ENCODE assay signal across 22 cellular contexts in genomic region chr14:100776681-100777365, GRCh38. TPM values are rescaled to one million over a fixed set of nuclear protein-coding genes. Genes with fewer than 3 reads are reported as not detected.
DNase-seq lines count a peak whose midpoint lies in the region; ATAC-seq, FAIRE-seq and TF ChIP-seq lines count a peak whose summit lies in the region.
"Had no signal": no experiment of that assay in that cellular context is flagged by ENCODE, and none has a peak within 500 bp of the region (broad histone marks: within the 10 kb centered on the region; RNA-seq: fewer than 3 reads in every experiment).

No MANE protein-coding gene starts in this region.

- H4K20me1 ChIP-seq in GM23338 (replicated peaks; ENCODE audit: insufficient read depth) (no peaks in the 10 kb centered on the region), K562 (replicated peaks; ENCODE audit: control insufficient read depth, insufficient read depth, low read length) (no peaks in the 10 kb centered on the region), smooth muscle cell (ENCODE audit: low read depth) (no peaks in the 10 kb centered on the region)

- peak overlapping the region; percentile 91 for H4K8ac ChIP-seq in mesenchymal stem cell (ENCODE audit: low read length)

- no peak for TF ChIP-seq EP300 in K562 (IDR thresholded peaks at IDR 0.05; ENCODE audit: low read length)

- intact Hi-C loops in K562 (cut with micrococcal nuclease), result no loop called here

- H2AK5ac ChIP-seq in mesenchymal stem cell (ENCODE audit: low read length, severe bottlenecking), result no peak overlapping the region

- no peaks in the 10 kb centered on the region for H3K9me3 ChIP-seq in K562 (replicated peaks; ENCODE audit: control insufficient read depth, insufficient read depth, low read depth, low read length)
- H3K9me3 ChIP-seq in mesenchymal stem cell (ENCODE audit: control insufficient read depth, low read length), result no peaks in the 10 kb centered on the region
- H3K9me3 ChIP-seq in smooth muscle cell (replicated peaks; ENCODE audit: low read depth), result no peaks in the 10 kb centered on the region

- no peak overlapping the region for H3K4me2 ChIP-seq in GM23338
- no peak overlapping the region for H3K4me2 ChIP-seq in K562 (ENCODE audit: insufficient read depth, low read length)
- H3K4me2 ChIP-seq in mesenchymal stem cell (ENCODE audit: low read length, poor library complexity, severe bottlenecking), result no peak overlapping the region
- peak overlapping the region; percentile 60 for H3K4me2 ChIP-seq in smooth muscle cell

- peak overlapping the region in 1 of 2 experiments; percentile 66 for H3K23ac ChIP-seq in mesenchymal stem cell (ENCODE audit: low read length in 2 of 2)

- H3K9ac ChIP-seq in K562 (ENCODE audit: insufficient read depth in 1 of 2, low read depth in 2 of 2, low read length in 2 of 2), result no peak overlapping the region
- no peak overlapping the region for H3K9ac ChIP-seq in mesenchymal stem cell (ENCODE audit: low read length)
- peak overlapping the region; percentile 64 for H3K9ac ChIP-seq in smooth muscle cell (ENCODE audit: low read depth)

- no peak overlapping the region for H3K4me3 ChIP-seq in GM23338
- no peak overlapping the region for H3K4me3 ChIP-seq in K562
- H3K4me3 ChIP-seq in mesenchymal stem cell (ENCODE audit: insufficient read depth in 1 of 2, low read depth in 1 of 2, low read length in 2 of 2), result no peak overlapping the region
- H3K4me3 ChIP-seq in smooth muscle cell, result no peak overlapping the region
- H3K4me3 ChIP-seq: SK-N-MC had no signal

- H2BK12ac ChIP-seq in mesenchymal stem cell (ENCODE audit: low read length in 2 of 2), result peak overlapping the region; percentile 86 to 99

- H3K79me1 ChIP-seq in mesenchymal stem cell (replicated peaks; ENCODE audit: low read length, poor library complexity, severe bottlenecking), result no peaks in the 10 kb centered on the region

- no TSS peak for BruUV-seq in K562 (replicated peaks; lab: Mats Ljungman, UMichigan)

- ATAC-seq in GM23338 (no peak), K562 (no peak), HG03095 (IDR thresholded peaks at IDR 0.05; ENCODE audit: unreplicated experiment) (no peak), HG02571 (IDR thresholded peaks at IDR 0.05; ENCODE audit: unreplicated experiment) (no peak)

- H3K79me2 ChIP-seq in GM23338 (replicated peaks; ENCODE audit: insufficient read depth) (no peaks in the 10 kb centered on the region), K562 (ENCODE audit: control insufficient read depth, insufficient read depth, low read length) (no peaks in the 10 kb centered on the region), smooth muscle cell (ENCODE audit: low read depth) (no peaks in the 10 kb centered on the region)

- H3K36me3 ChIP-seq in GM23338 (ENCODE audit: insufficient read depth) (no peaks in the 10 kb centered on the region), K562 (ENCODE audit: control insufficient read depth, insufficient read depth, low read length) (no peaks in the 10 kb centered on the region), mesenchymal stem cell (ENCODE audit: control insufficient read depth in 1 of 2, insufficient read depth in 2 of 2, low read depth in 1 of 2, low read length in 2 of 2) (no peaks in the 10 kb centered on the region), smooth muscle cell (ENCODE audit: low read depth) (no peaks in the 10 kb centered on the region)

- WGBS in K562 (ENCODE audit: insufficient coverage, low coverage, missing lambda C conversion rate), result 88% methylated on average over 6 of the region's 14 CpGs
- 93% methylated on average over 14 of the region's 14 CpGs for WGBS in mesenchymal stem cell
- WGBS in smooth muscle cell (ENCODE audit: low lambda C conversion rate), result 88% methylated on average over 14 of the region's 14 CpGs

- H2BK15ac ChIP-seq in mesenchymal stem cell (ENCODE audit: low read depth, poor library complexity, severe bottlenecking), result peak overlapping the region; percentile 70

- H2BK120ac ChIP-seq in mesenchymal stem cell (ENCODE audit: low read depth, low read length), result peak overlapping the region; percentile 98

- FAIRE-seq in K562 (lab: Jason Lieb, UNC), result no peak
- FAIRE-seq: GM12892 had no signal

- H3F3A ChIP-seq in GM23338 (replicated peaks; ENCODE audit: low read depth), result no peaks in the 10 kb centered on the region
- peaks cover 8% of the 10 kb centered on the region for H3F3A ChIP-seq in smooth muscle cell (ENCODE audit: low read depth)

- no peak for TF ChIP-seq CTCF in GM23338 (conservative IDR thresholded peaks at IDR 0.05; ENCODE audit: low read depth in 2 of 2)
- no peak for TF ChIP-seq CTCF in K562 (IDR thresholded peaks at IDR 0.05 in 2 of 3, conservative IDR thresholded peaks at IDR 0.05 in 1 of 3; ENCODE audit: insufficient read depth in 2 of 3, low read depth in 1 of 3, low read length in 3 of 3)
- TF ChIP-seq CTCF in smooth muscle cell (IDR thresholded peaks at IDR 0.05; ENCODE audit: borderline replicate concordance, insufficient read depth, poor library complexity, severe bottlenecking), result no peak

- H4K91ac ChIP-seq in mesenchymal stem cell (ENCODE audit: low read length), result peak overlapping the region; percentile 97

- no peaks in the 10 kb centered on the region for H3K4me1 Mint-ChIP-seq in GM23338
- H3K4me1 Mint-ChIP-seq: CD8-positive, alpha-beta memory T cell had no signal

- H2AFZ ChIP-seq in GM23338 (no peak overlapping the region), K562 (ENCODE audit: low read depth, low read length) (peak overlapping the region; percentile 51), mesenchymal stem cell (ENCODE audit: low read depth, low read length) (no peak overlapping the region), smooth muscle cell (ENCODE audit: low read depth) (no peak overlapping the region)

- DNase-seq in GM23338 (ENCODE audit: low spot score), result no peak
- DNase-seq in K562 (ENCODE audit: extremely low read depth in 1 of 4, low spot score in 3 of 4), result no peak
- DNase-seq in mesenchymal stem cell, result no peak
- DNase-seq in smooth muscle cell (lab: John Stamatoyannopoulos, UW; ENCODE audit: unreplicated experiment), result no peak
- DNase-seq in NOMO-1 (lab: John Stamatoyannopoulos, UW; ENCODE audit: unreplicated experiment in 2 of 2), result no peak
- no peak for DNase-seq in NCI-H1436 treated with DMSO at 0.1 percent for 48 hours (lab: John Stamatoyannopoulos, UW)
- DNase-seq: ACHN; CD8-positive, alpha-beta memory T cell; HCEC 1CT; KG1; NCI-H1105 treated with DMSO at 0.1 percent for 48 hours; NCI-H187; NCI-H2107; NCI-H510A; NCI-H748 treated with DMSO at 0.1 percent for 48 hours; OCI-M1; SHP77 had no signal

- no peak overlapping the region for H2BK5ac ChIP-seq in mesenchymal stem cell (ENCODE audit: low read depth, low read length, poor library complexity, severe bottlenecking)

- peak overlapping the region; percentile 91 to 94 for H3K4ac ChIP-seq in mesenchymal stem cell (ENCODE audit: low read depth in 1 of 2, low read length in 2 of 2)

- no peaks in the 10 kb centered on the region for H3K27me3 ChIP-seq in GM23338 (ENCODE audit: insufficient read depth)
- H3K27me3 ChIP-seq in K562 (ENCODE audit: control insufficient read depth in 2 of 2, insufficient read depth in 2 of 2, low read length in 2 of 2), result no peaks in the 10 kb centered on the region
- H3K27me3 ChIP-seq in mesenchymal stem cell (ENCODE audit: control insufficient read depth in 1 of 2, insufficient read depth in 1 of 2, low read length in 2 of 2), result peaks cover 18 to 83% of the 10 kb centered on the region in 2 experiments
- H3K27me3 ChIP-seq in smooth muscle cell (ENCODE audit: low read depth), result no peaks in the 10 kb centered on the region

- POLR2A ChIA-PET in K562 (lab: Yijun Ruan, JAX), result no interaction called here

- peak overlapping the region; percentile 80 to 88 for H3K18ac ChIP-seq in mesenchymal stem cell (ENCODE audit: low read depth in 1 of 2, low read length in 2 of 2)

- H3K14ac ChIP-seq in mesenchymal stem cell (ENCODE audit: low read length in 2 of 2), result peak overlapping the region in 1 of 2 experiments; percentile 85

- CTCF ChIA-PET in K562 (lab: Yijun Ruan, JAX; ENCODE audit: low intra/inter-chr PET ratio), result no interaction called here

- H3K9me3 Mint-ChIP-seq in GM23338, result peaks cover 2% of the 10 kb centered on the region; the same call in 1 of the 3 replicates
- H3K9me3 Mint-ChIP-seq: CD8-positive, alpha-beta memory T cell had no signal

- H3K4me1 ChIP-seq in GM23338 (ENCODE audit: insufficient read depth) (no peaks in the 10 kb centered on the region), K562 (replicated peaks in 1 of 2; ENCODE audit: control insufficient read depth in 2 of 2, insufficient read depth in 2 of 2, low read length in 2 of 2) (peaks cover 18 to 53% of the 10 kb centered on the region in 2 experiments), mesenchymal stem cell (ENCODE audit: control insufficient read depth, insufficient read depth, low read depth, low read length) (peaks cover 4% of the 10 kb centered on the region), smooth muscle cell (ENCODE audit: low read depth) (peaks cover 6% of the 10 kb centered on the region)

- H3K9me2 ChIP-seq in GM23338 (ENCODE audit: insufficient read depth), result no peaks in the 10 kb centered on the region

- no peak for TF ChIP-seq POLR2A in K562 (conservative IDR thresholded peaks at IDR 0.05)

- in situ Hi-C loops in K562 (cut with MboI), result no loop called here

- H3K9me1 ChIP-seq in K562 (ENCODE audit: control insufficient read depth, insufficient read depth, low read length), result no peaks in the 10 kb centered on the region

- H3K27me3 Mint-ChIP-seq in GM23338 (ENCODE audit: insufficient read depth, low read depth, poor library complexity), result peaks cover 11% of the 10 kb centered on the region

- H3K27ac ChIP-seq in GM23338 (ENCODE audit: low read depth) (no peak overlapping the region), K562 (ENCODE audit: extremely low read depth, low read depth, low read length) (no peak overlapping the region), mesenchymal stem cell (ENCODE audit: low read length, poor library complexity, severe bottlenecking) (no peak overlapping the region), smooth muscle cell (ENCODE audit: low read depth) (peak overlapping the region; percentile 96)
- H3K27ac ChIP-seq: SK-N-MC had no signal

- no peak for TF ChIP-seq RAD21 in K562 (CRISPR knock-in tag; conservative IDR thresholded peaks at IDR 0.05 in 1 of 2, IDR thresholded peaks at IDR 0.05 in 1 of 2)

- H3K27ac Mint-ChIP-seq in GM23338, result peak overlapping the region; percentile 83; the same call in 1 of the 2 replicates
- H3K27ac Mint-ChIP-seq: CD8-positive, alpha-beta memory T cell had no signal

- H3K36me3 Mint-ChIP-seq in GM23338 (ENCODE audit: low read depth), result no peaks in the 10 kb centered on the region
- H3K36me3 Mint-ChIP-seq: CD8-positive, alpha-beta memory T cell had no signal

- no peak overlapping the region for H3K4me3 Mint-ChIP-seq in GM23338
- H3K4me3 Mint-ChIP-seq: CD8-positive, alpha-beta memory T cell had no signal

RNA-seq across cellular contexts. Expression of gene MEG3, which starts 49.1 kb away (rescaled TPM):
- not detected in 2 replicates for total RNA-seq in GM23338 (2014; rRNA removed; shearing (Covaris generic))
- not detected in 2 replicates for polyA plus RNA-seq in GM23338 (2016; fragmentation: Nextera tagmentation; extraction: Ambion mirVana)
- total RNA-seq in K562 (2011; cell fraction: chromatin; rRNA removed; ENCODE audit: low replicate concordance), result 6.3 and 7.3 TPM in 2 replicates
- total RNA-seq in K562 (2011; cell fraction: nucleolus; rRNA removed), result 3.7 TPM in 2 replicates
- total RNA-seq in K562 (2011; cell fraction: nucleoplasm; rRNA removed), result 5.4 and 7.5 TPM in 2 replicates
- 0.37 and 0.77 TPM in 2 replicates for total RNA-seq in K562 (2014; rRNA removed)
- 0.69 and 1.1 TPM in 2 replicates for total RNA-seq in K562 (2014; rRNA removed; fragmentation: Illumina TruSeq; extraction: Trizol)
- 0.83 and 1.3 TPM in 2 replicates for total RNA-seq in K562 (2015; rRNA removed; fragmentation: Illumina TruSeq; extraction: Trizol)
- 2.7 and 3.8 TPM in 2 replicates for total RNA-seq in K562 (2021)
- 0.05 TPM in 1 of 2 replicates, not detected in the other for polyA plus RNA-seq in K562 (2011; rRNA removed)
- 0.06 and 0.09 TPM in 2 replicates for polyA plus RNA-seq in K562 (2011; cell fraction: cytosol; rRNA removed)
- 0.04 and 0.36 TPM in 2 replicates for polyA plus RNA-seq in K562 (2011; cell fraction: nucleus; rRNA removed)
- polyA plus RNA-seq in K562 (2012), result 2.7 and 17.3 TPM in 2 replicates
- 2.4 TPM in 2 replicates for polyA plus RNA-seq in K562 (2014; fragmentation: Illumina TruSeq; extraction: Trizol)
- under 1 TPM; 0.10 to 0.15 TPM for polyA plus RNA-seq in K562 (2014; fragmentation: Nextera tagmentation; extraction: Ambion mirVana)
- 3.9 and 5.3 TPM in 2 replicates for polyA plus RNA-seq in K562 (2014; rRNA removed)
- not detected in 2 replicates for polyA minus RNA-seq in K562 (2011; rRNA and poly(A)+ RNA removed)
- polyA minus RNA-seq in K562 (2011; cell fraction: cytosol; rRNA and poly(A)+ RNA removed), result not detected in 2 replicates
- polyA minus RNA-seq in K562 (2011; cell fraction: nucleus; rRNA and poly(A)+ RNA removed), result not detected in 2 replicates
- 0.12 TPM for polyA plus RNA-seq in mesenchymal stem cell (2013, experiment 1 of 2)
- polyA plus RNA-seq in mesenchymal stem cell (2013, experiment 2 of 2), result 0.01 TPM
- not detected in 2 replicates for total RNA-seq in smooth muscle cell
- 0.70 TPM in 1 of 2 replicates, not detected in the other for polyA plus RNA-seq in smooth muscle cell
- polyA plus RNA-seq: CD8-positive, alpha-beta memory T cell had no signal

RNA-seq across cellular contexts. Expression of gene DLK1, which starts 50.1 kb away (rescaled TPM):
- 0.54 and 1.1 TPM in 2 replicates for total RNA-seq in GM23338 (2014; rRNA removed; shearing (Covaris generic))
- 0.70 and 1.2 TPM in 2 replicates for polyA plus RNA-seq in GM23338 (2016; fragmentation: Nextera tagmentation; extraction: Ambion mirVana)
- total RNA-seq in K562 (2011; cell fraction: chromatin; rRNA removed; ENCODE audit: low replicate concordance), result 16.9 and 103 TPM in 2 replicates
- total RNA-seq in K562 (2011; cell fraction: nucleolus; rRNA removed), result 80.7 and 188 TPM in 2 replicates
- total RNA-seq in K562 (2011; cell fraction: nucleoplasm; rRNA removed), result 58.2 and 70.2 TPM in 2 replicates
- total RNA-seq in K562 (2014; rRNA removed), result 11.8 and 12.5 TPM in 2 replicates
- total RNA-seq in K562 (2014; rRNA removed; fragmentation: Illumina TruSeq; extraction: Trizol), result 3.9 and 5.6 TPM in 2 replicates
- 17.6 and 20.2 TPM in 2 replicates for total RNA-seq in K562 (2015; rRNA removed; fragmentation: Illumina TruSeq; extraction: Trizol)
- 44.2 and 48.3 TPM in 2 replicates for total RNA-seq in K562 (2021)
- 97.2 and 430 TPM in 2 replicates for polyA plus RNA-seq in K562 (2011; rRNA removed)
- polyA plus RNA-seq in K562 (2011; cell fraction: cytosol; rRNA removed), result 306 and 365 TPM in 2 replicates
- 296 and 371 TPM in 2 replicates for polyA plus RNA-seq in K562 (2011; cell fraction: nucleus; rRNA removed)
- polyA plus RNA-seq in K562 (2012), result 106 and 264 TPM in 2 replicates
- 15.3 and 36.5 TPM in 2 replicates for polyA plus RNA-seq in K562 (2014; fragmentation: Illumina TruSeq; extraction: Trizol)
- 1 to 10 TPM; 4.4 to 4.7 TPM for polyA plus RNA-seq in K562 (2014; fragmentation: Nextera tagmentation; extraction: Ambion mirVana)
- 21.4 and 27.5 TPM in 2 replicates for polyA plus RNA-seq in K562 (2014; rRNA removed)
- 35.4 and 85.9 TPM in 2 replicates for polyA minus RNA-seq in K562 (2011; rRNA and poly(A)+ RNA removed)
- 143 and 458 TPM in 2 replicates for polyA minus RNA-seq in K562 (2011; cell fraction: cytosol; rRNA and poly(A)+ RNA removed)
- polyA minus RNA-seq in K562 (2011; cell fraction: nucleus; rRNA and poly(A)+ RNA removed), result 44.6 and 117 TPM in 2 replicates
- polyA plus RNA-seq in mesenchymal stem cell (2013, experiment 1 of 2), result 80.9 TPM
- 81.8 TPM for polyA plus RNA-seq in mesenchymal stem cell (2013, experiment 2 of 2)
- 3,515 and 3,549 TPM in 2 replicates for total RNA-seq in smooth muscle cell
- 10,448 and 15,731 TPM in 2 replicates for polyA plus RNA-seq in smooth muscle cell
- total RNA-seq: CD8-positive, alpha-beta memory T cell; RPMI7951 had no signal
- polyA plus RNA-seq: CD8-positive, alpha-beta memory T cell had no signal

Comparison
In these comparisons a context has a peak if more than half of its experiments do, and no peak if none do; other contexts are left out.
1. RNA of gene DLK1, which starts 50.1 kb away (total RNA-seq): 3,515 to 3,549 TPM in smooth muscle cell; 3.9 to 188 TPM in K562 and 0.54 to 1.1 TPM in GM23338; every median in the first group is over 10 times any median in the second.